In genomic region chr13:99436686-99437416, GRCh38 we compare ENCODE assay signal across 8 cellular contexts.
DNase-seq lines count a peak whose midpoint lies in the region; ATAC-seq and TF ChIP-seq lines count a peak whose summit lies in the region.

No MANE protein-coding gene starts in this region.

- in situ Hi-C loops in G401 (cut with HindIII; ENCODE audit: low sequenced_read_pairs), result no loop called here

- no peak for TF ChIP-seq POLR2A in upper lobe of left lung (IDR thresholded peaks at IDR 0.05)

- H3F3A ChIP-seq in SK-N-SH (replicated peaks; ENCODE audit: insufficient read depth), result no peaks in the 10 kb centered on the region

- DNase-seq in G401 (ENCODE audit: low spot score), result peak; percentile 51
- peak; percentile 60 for DNase-seq in HFF-Myc (ENCODE audit: extremely low read depth, low read depth)
- peak; percentile 85 for DNase-seq in NCI-H1092 (lab: John Stamatoyannopoulos, UW)
- peak; percentile 86 for DNase-seq in SK-N-SH
- peak; percentile 98 for DNase-seq in activated naive CD4-positive, alpha-beta T cell treated with anti-CD3 and anti-CD28 coated beads for 36 hours
- DNase-seq in glomerular visceral epithelial cell (ENCODE audit: extremely low spot score), result peak; percentile 88
- DNase-seq in progenitor cell of endocrine pancreas (ENCODE audit: low spot score, unreplicated experiment), result peak; percentile 71
- DNase-seq in upper lobe of left lung, result peak; percentile 92

- ATAC-seq in upper lobe of left lung (ENCODE audit: low FRiP score in 2 of 2), result peak; percentile 87 to 93

- POLR2A ChIA-PET in SK-N-SH (lab: Yijun Ruan, JAX), result no interaction called here

- intact Hi-C loops in activated naive CD4-positive, alpha-beta T cell treated with anti-CD3 and anti-CD28 coated beads for 36 hours (cut with micrococcal nuclease), result loop anchor here (1.0 to 2.0 kb wide), 4 partner anchors 50 to 261 kb away; partner anchors contain the start of gene CLYBL

- no peaks in the 10 kb centered on the region for H3K9me2 ChIP-seq in SK-N-SH

- H3K4me2 ChIP-seq in SK-N-SH, result peak overlapping the region; percentile 66

- no peaks in the 10 kb centered on the region for H3K9me3 ChIP-seq in SK-N-SH
- H3K9me3 ChIP-seq in upper lobe of left lung, result no peaks in the 10 kb centered on the region

- no peak overlapping the region for H3K27ac ChIP-seq in SK-N-SH (ENCODE audit: low read depth in 2 of 2, low read length in 1 of 2)
- H3K27ac ChIP-seq in upper lobe of left lung, result no peak overlapping the region

- TF ChIP-seq EP300 in SK-N-SH (IDR thresholded peaks at IDR 0.05; ENCODE audit: borderline replicate concordance in 1 of 2, low read depth in 1 of 2, low read length in 1 of 2), result no peak
- no peak for TF ChIP-seq EP300 in upper lobe of left lung (IDR thresholded peaks at IDR 0.05)

- no peaks in the 10 kb centered on the region for H4K20me1 ChIP-seq in SK-N-SH (ENCODE audit: insufficient read depth)

- H3K4me1 Mint-ChIP-seq in activated naive CD4-positive, alpha-beta T cell treated with anti-CD3 and anti-CD28 coated beads for 36 hours (ENCODE audit: low read depth), result peaks cover 55% of the 10 kb centered on the region
- H3K4me1 Mint-ChIP-seq in progenitor cell of endocrine pancreas (ENCODE audit: low read depth), result peaks cover 4% of the 10 kb centered on the region

- H3K4me1 ChIP-seq in SK-N-SH (ENCODE audit: control insufficient read depth in 1 of 2, insufficient read depth in 2 of 2, low read depth in 1 of 2, low read length in 1 of 2) (peaks cover 3 to 10% of the 10 kb centered on the region in 2 experiments; a peak in 2 of 4 replicates), upper lobe of left lung (peaks cover 22 to 28% (median 27%) of the 10 kb centered on the region in 4 donors)

- H3K36me3 ChIP-seq in SK-N-SH (replicated peaks in 1 of 2; ENCODE audit: control insufficient read depth in 1 of 2, insufficient read depth in 2 of 2, low read length in 1 of 2) (no peaks in the 10 kb centered on the region), upper lobe of left lung (no peaks in the 10 kb centered on the region)

- TF ChIP-seq CTCF in HFF-Myc (IDR thresholded peaks at IDR 0.05; ENCODE audit: low read depth, low read length, missing control alignments) (peak; percentile 100), SK-N-SH (IDR thresholded peaks at IDR 0.05) (peak; percentile 100), progenitor cell of endocrine pancreas (IDR thresholded peaks at IDR 0.05; ENCODE audit: unreplicated experiment) (peak; percentile 100), upper lobe of left lung (IDR thresholded peaks at IDR 0.05) (peak; percentile 99 to 100 (median 99))

- peak overlapping the region; percentile 87; the same call in 1 of the 2 replicates for H2AFZ ChIP-seq in SK-N-SH (ENCODE audit: low read depth)

- no peak overlapping the region for H3K9ac ChIP-seq in SK-N-SH

- H3K27me3 ChIP-seq in SK-N-SH (ENCODE audit: insufficient read depth) (peaks cover 7% of the 10 kb centered on the region; the same call in 1 of the 2 replicates), upper lobe of left lung (no peaks in the 10 kb centered on the region)

- 16% methylated on average over 27 of the region's 27 CpGs for WGBS in SK-N-SH (ENCODE audit: low lambda C conversion rate)
- WGBS in upper lobe of left lung, 2 donors, result 12 to 13% methylated on average over 22 to 27 of the region's 27 CpGs

- H3K4me3 ChIP-seq in HFF-Myc (replicated peaks; ENCODE audit: low read depth, low read length), result no peak overlapping the region
- H3K4me3 ChIP-seq in SK-N-SH (ENCODE audit: low read depth in 2 of 2, low read length in 1 of 2), result peak overlapping the region; percentile 2 to 55; a peak in 3 of 4 replicates
- no peak overlapping the region for H3K4me3 ChIP-seq in upper lobe of left lung

- CTCF ChIA-PET in SK-N-SH (lab: Yijun Ruan, JAX), result interaction anchor here (0.5 to 8.4 kb wide), 83 partner anchors 8 to 762 kb away, joined by 3 to 249 read pairs (median 4); partner anchors contain the start of genes GPR18, TM9SF2 and UBAC2
- CTCF ChIA-PET in activated naive CD4-positive, alpha-beta T cell treated with anti-CD3 and anti-CD28 coated beads for 36 hours (lab: Charles Lee), result interaction anchor here (0.6 to 8.7 kb wide), 69 partner anchors 12 to 399 kb away, joined by 3 to 302 read pairs (median 4); partner anchors contain the start of genes GPR18, GPR183, TM9SF2 and UBAC2

- no peaks in the 10 kb centered on the region for H3K27me3 Mint-ChIP-seq in activated naive CD4-positive, alpha-beta T cell treated with anti-CD3 and anti-CD28 coated beads for 36 hours (ENCODE audit: low read depth)
- H3K27me3 Mint-ChIP-seq in progenitor cell of endocrine pancreas, result peaks cover 31% of the 10 kb centered on the region

- no peaks in the 10 kb centered on the region for H3K79me2 ChIP-seq in SK-N-SH (ENCODE audit: insufficient read depth)

- H3K9me3 Mint-ChIP-seq in activated naive CD4-positive, alpha-beta T cell treated with anti-CD3 and anti-CD28 coated beads for 36 hours, result no peaks in the 10 kb centered on the region
- no peaks in the 10 kb centered on the region for H3K9me3 Mint-ChIP-seq in progenitor cell of endocrine pancreas (ENCODE audit: low read depth)

- H3K4me3 Mint-ChIP-seq in activated naive CD4-positive, alpha-beta T cell treated with anti-CD3 and anti-CD28 coated beads for 36 hours, result peak overlapping the region; percentile 21
- H3K4me3 Mint-ChIP-seq in progenitor cell of endocrine pancreas (ENCODE audit: low read depth), result no peak overlapping the region

- peak overlapping the region; percentile 23 for H3K27ac Mint-ChIP-seq in activated naive CD4-positive, alpha-beta T cell treated with anti-CD3 and anti-CD28 coated beads for 36 hours
- H3K27ac Mint-ChIP-seq in progenitor cell of endocrine pancreas, result peak overlapping the region; percentile 49

- H3K36me3 Mint-ChIP-seq in activated naive CD4-positive, alpha-beta T cell treated with anti-CD3 and anti-CD28 coated beads for 36 hours (ENCODE audit: low read depth), result no peaks in the 10 kb centered on the region
- H3K36me3 Mint-ChIP-seq in progenitor cell of endocrine pancreas (ENCODE audit: insufficient read depth), result no peaks in the 10 kb centered on the region

- TF ChIP-seq RAD21 in SK-N-SH (IDR thresholded peaks at IDR 0.05; ENCODE audit: low read length), result peak; percentile 83

TF ChIP-seq in SK-N-SH, 30 proteins besides CTCF, POLR2A, EP300 and RAD21 (continues in another document):
- TF ChIP-seq RCOR1 (IDR thresholded peaks at IDR 0.05; ENCODE audit: low read length) (0 out of 2 replicates have a peak, but pooled peaks have one; percentile 34), GABPA (IDR thresholded peaks at IDR 0.05; ENCODE audit: low read depth) (no peak), POLR2AphosphoS5 (IDR thresholded peaks at IDR 0.05; ENCODE audit: low read depth, low read length) (no peak), USF1 (IDR thresholded peaks at IDR 0.05; ENCODE audit: borderline replicate concordance, low read depth) (no peak), SMC3 (IDR thresholded peaks at IDR 0.05; ENCODE audit: low read depth, low read length) (peak; percentile 99), NFIC (IDR thresholded peaks at IDR 0.05; ENCODE audit: borderline replicate concordance) (no peak), TAF1 (IDR thresholded peaks at IDR 0.05; ENCODE audit: borderline replicate concordance, low read depth, low read length) (no peak), NRF1 (IDR thresholded peaks at IDR 0.05; ENCODE audit: low read depth, low read length) (no peak), RFX5 (IDR thresholded peaks at IDR 0.05; ENCODE audit: low read length) (0 out of 2 replicates have a peak, but pooled peaks have one; percentile 29), MXI1 (IDR thresholded peaks at IDR 0.05; ENCODE audit: low read depth, low read length) (peak; percentile 55; the same call in 1 of the 2 replicates), SIN3A (IDR thresholded peaks at IDR 0.05; ENCODE audit: borderline replicate concordance, low read depth, low read length) (peak; percentile 53; the same call in 1 of the 2 replicates), GATA2 (CRISPR knock-in tag; IDR thresholded peaks at IDR 0.05) (no peak), ELF1 (IDR thresholded peaks at IDR 0.05) (no peak), YY1 (IDR thresholded peaks at IDR 0.05; ENCODE audit: low read depth) (no peak), FOXJ3 (CRISPR knock-in tag; IDR thresholded peaks at IDR 0.05) (no peak), RXRA (IDR thresholded peaks at IDR 0.05; ENCODE audit: borderline replicate concordance, low read depth) (no peak), CHD2 (IDR thresholded peaks at IDR 0.05; ENCODE audit: low read length, partially characterized antibody) (peak; percentile 24), FOXM1 (IDR thresholded peaks at IDR 0.05; ENCODE audit: low read depth) (no peak), JUND (IDR thresholded peaks at IDR 0.05) (no peak)

Comparison
In these comparisons a context has a peak if more than half of its experiments do, and no peak if none do; other contexts are left out.
1. H3K4me3 ChIP-seq: peak in SK-N-SH (2 of 2); none in HFF-Myc (single experiment) and upper lobe of left lung (0 of 4).
2. Peak in every context shown above with its lines, with median percentiles within 50 percentile points of each other: DNase-seq and CTCF ChIP-seq.